In the genomic region with DNA sequence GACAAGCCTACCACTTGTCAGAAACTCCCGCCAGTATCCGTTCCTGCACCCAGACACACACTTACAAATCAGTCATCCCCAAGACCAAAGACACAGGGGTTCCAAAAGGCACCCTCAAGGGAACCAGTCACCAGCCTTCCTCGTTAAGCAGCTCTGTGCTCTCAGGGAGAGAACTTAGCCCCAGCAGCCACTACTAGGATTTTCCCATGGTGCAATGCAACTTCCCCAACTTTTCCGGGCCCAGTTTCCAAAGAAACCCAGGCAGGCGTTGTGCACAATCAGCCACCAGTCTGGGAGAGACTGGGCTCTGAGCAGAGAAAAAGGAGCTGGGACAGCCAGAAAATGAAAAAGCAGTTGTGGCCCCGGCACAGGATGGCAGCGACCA, we compare ENCODE assay signal across 9 cellular contexts. TPM values are rescaled to one million over a fixed set of nuclear protein-coding genes. Genes with fewer than 3 reads are reported as not detected.
DNase-seq lines count a peak whose midpoint lies in the region; ATAC-seq, FAIRE-seq and TF ChIP-seq lines count a peak whose summit lies in the region.
"Had no signal": no experiment of that assay in that cellular context is flagged by ENCODE, and none has a peak within 500 bp of the region (broad histone marks: within the 10 kb centered on the region; RNA-seq: fewer than 3 reads in every experiment).

No MANE protein-coding gene starts in this region.

- no peak overlapping the region for H2BK12ac ChIP-seq in H1 (ENCODE audit: low read depth, low read length)

- peak; percentile 34 for DNase-seq in ELF-1 (ENCODE audit: low read depth, low spot score)
- DNase-seq in NT2/D1 (ENCODE audit: low read depth, low spot score) = no peak
- DNase-seq in H1 (ENCODE audit: low read depth in 1 of 2, low spot score in 2 of 2) = no peak
- peak; percentile 53 for DNase-seq in mesendoderm
- DNase-seq in ureter (ENCODE audit: low spot score) = peak; percentile 59
- no peak for DNase-seq in SW480 (ENCODE audit: low spot score)
- DNase-seq in DMS114 treated with DMSO at 0.1 percent for 48 hours (lab: John Stamatoyannopoulos, UW; ENCODE audit: unreplicated experiment) = no peak

- no peak overlapping the region for H4K91ac ChIP-seq in H1 (replicated peaks; ENCODE audit: insufficient read length, low read length)

- H3K4me3 ChIP-seq in NT2/D1 (ENCODE audit: insufficient read length, low read depth) (peak overlapping the region; percentile 75), H1 (ENCODE audit: extremely low read depth in 1 of 4, insufficient read depth in 2 of 4, low read depth in 3 of 4, low read length in 4 of 4) (peak overlapping the region; percentile 59 to 83 (median 80)), mesendoderm (ENCODE audit: low read length) (peak overlapping the region; percentile 77)

- H3K4me2 ChIP-seq in H1 (ENCODE audit: insufficient read depth in 1 of 2, low read depth in 2 of 2, low read length in 2 of 2) (peak overlapping the region; percentile 60 to 93), mesendoderm (ENCODE audit: low read length) (peak overlapping the region; percentile 45)

- no peak overlapping the region for H2AFZ ChIP-seq in H1 (ENCODE audit: low read length)

- H3K18ac ChIP-seq in H1 (ENCODE audit: extremely low read depth, low read length) = no peak overlapping the region
- peak overlapping the region; percentile 100 for H3K18ac ChIP-seq in mesendoderm (ENCODE audit: low read length)

- no peak overlapping the region for H2BK15ac ChIP-seq in H1 (ENCODE audit: low read length)
- no peak overlapping the region for H2BK15ac ChIP-seq in mesendoderm (replicated peaks; ENCODE audit: low read depth)

- no peak for TF ChIP-seq CTCF in H1 (IDR thresholded peaks at IDR 0.05; ENCODE audit: control extremely low read depth in 1 of 3, insufficient read depth in 1 of 3, low read depth in 1 of 3, low read length in 3 of 3)

- peaks cover 2% of the 10 kb centered on the region for H3K4me1 ChIP-seq in NT2/D1 (ENCODE audit: insufficient read depth, insufficient read length)
- peaks cover 5 to 19% (median 10%) of the 10 kb centered on the region in 4 experiments for H3K4me1 ChIP-seq in H1 (replicated peaks in 1 of 4; ENCODE audit: control insufficient read depth in 3 of 4, insufficient read depth in 4 of 4, low read length in 3 of 4)
- peaks cover 13% of the 10 kb centered on the region for H3K4me1 ChIP-seq in mesendoderm (ENCODE audit: control insufficient read depth, low read depth, low read length)

- H4K5ac ChIP-seq in H1 (ENCODE audit: insufficient read length, low read depth, low read length) = peak overlapping the region; percentile 26
- no peak overlapping the region for H4K5ac ChIP-seq in mesendoderm (ENCODE audit: low read length)

- peaks cover 23% of the 10 kb centered on the region for H3K36me3 ChIP-seq in NT2/D1 (ENCODE audit: insufficient read depth, insufficient read length, low read length)
- H3K36me3 ChIP-seq in H1 (ENCODE audit: control insufficient read depth in 2 of 4, insufficient read depth in 4 of 4, low read length in 3 of 4) = no peaks in the 10 kb centered on the region; a peak in 1 of 8 replicates
- H3K36me3 ChIP-seq in mesendoderm (ENCODE audit: control insufficient read depth, insufficient read depth, low read length) = no peaks in the 10 kb centered on the region

- H3K27ac ChIP-seq in H1 (ENCODE audit: low read depth, low read length) = no peak overlapping the region
- H3K27ac ChIP-seq in mesendoderm (ENCODE audit: low read depth, low read length) = no peak overlapping the region

- H2BK20ac ChIP-seq in H1 (ENCODE audit: low read length) = no peak overlapping the region

- no peak for ATAC-seq in GM18511 (IDR thresholded peaks at IDR 0.05; ENCODE audit: unreplicated experiment)

- H4K8ac ChIP-seq in H1 (ENCODE audit: extremely low read depth, insufficient read depth, low read length) = no peak overlapping the region
- no peak overlapping the region for H4K8ac ChIP-seq in mesendoderm (ENCODE audit: low read depth, low read length)

- no peak for TF ChIP-seq EP300 in H1 (IDR thresholded peaks at IDR 0.05; ENCODE audit: borderline replicate concordance in 1 of 2, low read depth in 2 of 2, low read length in 2 of 2)

- 68% methylated on average over 7 of the region's 7 CpGs; no CpG with 5 or more reads in 1 of the 2 experiments for WGBS in H1 (ENCODE audit: extremely low coverage in 1 of 2, insufficient coverage in 1 of 2, insufficient read length in 1 of 2, insufficient replicate concordance in 2 of 2, low coverage in 1 of 2, low lambda C conversion rate in 2 of 2, missing lambda C conversion rate in 1 of 2), 2 experiments
- WGBS in mesendoderm (ENCODE audit: extremely low coverage, insufficient coverage, low lambda C conversion rate) = no CpG with 5 or more reads among the region's 7 CpGs

- H3K27me3 ChIP-seq in NT2/D1 (ENCODE audit: insufficient read depth, insufficient read length) (no peaks in the 10 kb centered on the region), H1 (replicated peaks in 1 of 4; ENCODE audit: control insufficient read depth in 3 of 4, extremely low read depth in 1 of 4, insufficient read depth in 3 of 4, low read length in 3 of 4) (peaks cover 0 to 4% (median 2%) of the 10 kb centered on the region in 4 experiments; a peak in 1 of 7 replicates), mesendoderm (ENCODE audit: insufficient read depth, low read length, poor library complexity) (no peaks in the 10 kb centered on the region)

- H3K9ac ChIP-seq in NT2/D1 (ENCODE audit: insufficient read length, low read depth) (peak overlapping the region; percentile 89), H1 (replicated peaks in 1 of 4; ENCODE audit: extremely low read depth in 1 of 4, low read depth in 3 of 4, low read length in 3 of 4) (no peak overlapping the region; a peak in 2 of 7 replicates), mesendoderm (ENCODE audit: low read length) (peak overlapping the region; percentile 94)

- TF ChIP-seq RAD21 in H1 (IDR thresholded peaks at IDR 0.05 in 1 of 2, conservative IDR thresholded peaks at IDR 0.05 in 1 of 2; ENCODE audit: low read depth in 2 of 2, low read length in 2 of 2) = no peak

- FAIRE-seq in H1 (lab: Jason Lieb, UNC) = no peak
- FAIRE-seq: TTC549 had no signal

- peaks cover 14 to 54% of the 10 kb centered on the region in 2 experiments; a peak in 3 of 4 replicates for H3K79me2 ChIP-seq in H1 (ENCODE audit: control insufficient read depth in 1 of 2, insufficient read depth in 2 of 2, low read length in 2 of 2)
- H3K79me2 ChIP-seq in mesendoderm (ENCODE audit: control insufficient read depth, insufficient read depth, low read length) = peaks cover 59% of the 10 kb centered on the region

- H3K14ac ChIP-seq in H1 (ENCODE audit: insufficient read length) = no peak overlapping the region

- POLR2A ChIA-PET in H1 (lab: Charles Lee; ENCODE audit: partially characterized antibody) = interaction anchor here (0.9 to 4.4 kb wide), 12 partner anchors 10 to 115 kb away, joined by 3 to 26 read pairs (median 4); no protein-coding TSS in a partner anchor

- TF ChIP-seq POLR2A in H1 (IDR thresholded peaks at IDR 0.05; ENCODE audit: control extremely low read depth in 1 of 2, low read depth in 2 of 2, low read length in 2 of 2) = no peak

- peak overlapping the region; percentile 88; the same call in 1 of the 2 replicates for H2BK5ac ChIP-seq in H1 (ENCODE audit: low read depth, low read length)
- H2BK5ac ChIP-seq in mesendoderm (ENCODE audit: low read length) = peak overlapping the region; percentile 26

- H3K79me1 ChIP-seq in H1 (ENCODE audit: low read depth, low read length) (peaks cover 15% of the 10 kb centered on the region), mesendoderm (ENCODE audit: low read length) (peaks cover 5% of the 10 kb centered on the region)

- no peaks in the 10 kb centered on the region for H3K9me3 ChIP-seq in NT2/D1 (ENCODE audit: insufficient read depth, low read length)
- no peaks in the 10 kb centered on the region for H3K9me3 ChIP-seq in H1 (ENCODE audit: insufficient read depth in 2 of 2, low read depth in 1 of 2, low read length in 1 of 2)

- peak overlapping the region; percentile 19 for H3K4ac ChIP-seq in H1 (replicated peaks; ENCODE audit: insufficient read length, low read depth, low read length)
- no peak overlapping the region for H3K4ac ChIP-seq in mesendoderm (ENCODE audit: low read depth, low read length)

- no peak overlapping the region for H3K23ac ChIP-seq in H1 (ENCODE audit: insufficient read length)
- peak overlapping the region; percentile 97 for H3K23ac ChIP-seq in mesendoderm (ENCODE audit: low read length)

- H4K20me1 ChIP-seq in H1 (replicated peaks in 1 of 2; ENCODE audit: control insufficient read depth in 1 of 2, insufficient read depth in 2 of 2, low read length in 2 of 2) = peaks cover 2 to 15% of the 10 kb centered on the region in 2 experiments

- H2BK120ac ChIP-seq in H1 (replicated peaks; ENCODE audit: low read depth, low read length) = no peak overlapping the region
- no peak overlapping the region for H2BK120ac ChIP-seq in mesendoderm (ENCODE audit: low read depth, low read length)

- H3K23me2 ChIP-seq in H1 (ENCODE audit: low read depth, low read length) = peaks cover 8% of the 10 kb centered on the region

- H3K56ac ChIP-seq in H1 (replicated peaks; ENCODE audit: insufficient read length, low read depth, low read length) (no peak overlapping the region), mesendoderm (ENCODE audit: low read length) (peak overlapping the region; percentile 98)

- CTCF ChIA-PET in H1 (lab: Charles Lee; ENCODE audit: partially characterized antibody) = interaction anchor here (1.2 to 4.8 kb wide), 11 partner anchors 9 to 78 kb away, joined by 3 to 22 read pairs (median 6); no protein-coding TSS in a partner anchor

- no peak overlapping the region for H2AK5ac ChIP-seq in H1 (ENCODE audit: low read depth, low read length)
- H2AK5ac ChIP-seq in mesendoderm (ENCODE audit: low read length) = no peak overlapping the region

TF ChIP-seq in H1, 55 proteins besides CTCF, POLR2A, EP300 and RAD21:
- TF ChIP-seq KDM5A (IDR thresholded peaks at IDR 0.05; ENCODE audit: low read length) (no peak), KDM1A (IDR thresholded peaks at IDR 0.05; ENCODE audit: borderline replicate concordance, low read length) (peak; percentile 25; the same call in 1 of the 2 replicates)

RNA-seq across cellular contexts. Expression of a gene that starts 1.2 kb away (rescaled TPM):
- 71.4 and 71.8 TPM in 2 replicates for total RNA-seq in H1 (2021; fragmentation: NEBNext Ultra II Directional; extraction: Animal tissue kit (Norgen Biotek cat#: 25700))
- 15.6 and 31.4 TPM in 2 replicates for polyA plus RNA-seq in H1 (2011; rRNA removed)
- 29.7 TPM for polyA plus RNA-seq in H1 (2011; cell fraction: cytosol; rRNA removed)
- 105 TPM for polyA plus RNA-seq in H1 (2011; cell fraction: nucleus; rRNA removed)
- polyA plus RNA-seq in H1 (2012, experiment 1 of 2) = 37.5 to 47.2 TPM (median 44.9 TPM) in 4 replicates
- 14.3 TPM for polyA plus RNA-seq in H1 (2012, experiment 2 of 2)
- 33.3 TPM for polyA plus RNA-seq in H1 (2013, experiment 1 of 2)
- polyA plus RNA-seq in H1 (2013, experiment 2 of 2) = 32.1 TPM
- polyA minus RNA-seq in H1 (2011; rRNA and poly(A)+ RNA removed) = 36.3 and 52.4 TPM in 2 replicates
- 34.0 TPM for polyA minus RNA-seq in H1 (2011; cell fraction: cytosol; rRNA and poly(A)+ RNA removed)
- polyA minus RNA-seq in H1 (2011; cell fraction: nucleus; rRNA and poly(A)+ RNA removed) = 45.7 TPM
- 58.5 TPM for polyA plus RNA-seq in mesendoderm (2013, experiment 1 of 2)
- 57.0 TPM for polyA plus RNA-seq in mesendoderm (2013, experiment 2 of 2)
- total RNA-seq in ureter = 75.7 TPM

Comparison
In these comparisons a context has a peak if more than half of its experiments do, and no peak if none do; other contexts are left out.
1. DNase-seq: peak in ELF-1 (single experiment), mesendoderm (single experiment) and ureter (single experiment); none in NT2/D1 (single experiment), H1 (0 of 2), SW480 (single experiment) and DMS114 treated with DMSO at 0.1 percent for 48 hours (single experiment).
2. H3K9ac ChIP-seq: peak in NT2/D1 (single experiment) and mesendoderm (single experiment); none in H1 (0 of 4).
3. Peak in every context shown above with its lines, with median percentiles within 50 percentile points of each other: H3K4me3 ChIP-seq.